28 cellular contexts compared by ENCODE assay signal in genomic region chr11:74278103-74278502, GRCh38. TPM values are rescaled to one million over a fixed set of nuclear protein-coding genes. Genes with fewer than 3 reads are reported as not detected.
DNase-seq lines count a peak whose midpoint lies in the region; ATAC-seq, FAIRE-seq and TF ChIP-seq lines count a peak whose summit lies in the region.
"Had no signal": no experiment of that assay in that cellular context is flagged by ENCODE, and none has a peak within 500 bp of the region (broad histone marks: within the 10 kb centered on the region; RNA-seq: fewer than 3 reads in every experiment).

No MANE protein-coding gene starts in this region.

- peaks cover 5% of the 10 kb centered on the region for H3F3A ChIP-seq in PC-3 (ENCODE audit: low read length, unreplicated experiment)

- H3K9me3 Mint-ChIP-seq in neural crest cell, result no peaks in the 10 kb centered on the region
- H3K9me3 Mint-ChIP-seq: activated B cell treated with CpG ODN at 0.5 μM for 24 hours; activated naive CD8-positive, alpha-beta T cell treated with anti-CD3 and anti-CD28 coated beads, Interleukin-2, amount 10 ng/mL, durations not matched to agents 7 days and 5 days; dendritic cell treated with granulocyte-macrophage colony-stimulating factor and Interleukin-4, amounts not matched to agents 40 ng/mL and 50 ng/mL, for 4 days; naive thymus-derived CD4-positive, alpha-beta T cell; stimulated activated naive CD8-positive, alpha-beta T cell treated with anti-CD3 and anti-CD28 coated beads, Interleukin-15, Interleukin-2, amounts not matched to agents 100 ng/mL and 50 ng/mL, for 24 hours had no signal

- H3K27ac Mint-ChIP-seq in neural crest cell (ENCODE audit: unreplicated experiment), result peak overlapping the region; percentile 7
- H3K27ac Mint-ChIP-seq: activated B cell treated with CpG ODN at 0.5 μM for 24 hours; activated naive CD8-positive, alpha-beta T cell treated with anti-CD3 and anti-CD28 coated beads, Interleukin-2, amount 10 ng/mL, durations not matched to agents 7 days and 5 days; dendritic cell treated with granulocyte-macrophage colony-stimulating factor and Interleukin-4, amounts not matched to agents 40 ng/mL and 50 ng/mL, for 4 days; stimulated activated naive CD8-positive, alpha-beta T cell treated with anti-CD3 and anti-CD28 coated beads, Interleukin-15, Interleukin-2, amounts not matched to agents 100 ng/mL and 50 ng/mL, for 24 hours had no signal

- POLR2A ChIA-PET in PC-3 (lab: Charles Lee; ENCODE audit: unreplicated experiment), result no interaction called here

- H3K4me1 ChIP-seq in PC-3 (ENCODE audit: insufficient read depth, low read length), result peaks cover 30% of the 10 kb centered on the region
- peaks cover 18% of the 10 kb centered on the region for H3K4me1 ChIP-seq in mammary epithelial cell (ENCODE audit: insufficient read depth, low read length)
- H3K4me1 ChIP-seq in uterus, result no peaks in the 10 kb centered on the region
- H3K4me1 ChIP-seq: BLaER1 treated with 17β-estradiol and CSF1 and Interleukin-3, amounts not matched to agents 10 nM and 100 nM; SJCRH30 had no signal

- no peaks in the 10 kb centered on the region for H3K36me3 Mint-ChIP-seq in neural crest cell (ENCODE audit: low read depth)
- H3K36me3 Mint-ChIP-seq: activated naive CD8-positive, alpha-beta T cell treated with anti-CD3 and anti-CD28 coated beads, Interleukin-2, amount 10 ng/mL, durations not matched to agents 7 days and 5 days; naive thymus-derived CD4-positive, alpha-beta T cell had no signal

- 100% methylated on average over 2 of the region's 2 CpGs for WGBS in mammary epithelial cell (ENCODE audit: low coverage, missing lambda C conversion rate)

- H3K27me3 ChIP-seq in PC-3 (ENCODE audit: low read length) (no peaks in the 10 kb centered on the region), mammary epithelial cell (ENCODE audit: insufficient read depth, low read length) (no peaks in the 10 kb centered on the region), uterus (no peaks in the 10 kb centered on the region)
- H3K27me3 ChIP-seq: BLaER1 treated with 17β-estradiol and CSF1 and Interleukin-3, amounts not matched to agents 10 nM and 100 nM; SJCRH30 had no signal

- H3K4me3 ChIP-seq in PC-3 (ENCODE audit: low read length) (no peak overlapping the region), mammary epithelial cell (replicated peaks in 1 of 3; ENCODE audit: insufficient read depth in 1 of 3, low read depth in 2 of 3, low read length in 3 of 3) (no peak overlapping the region), uterus (no peak overlapping the region)
- H3K4me3 ChIP-seq: BLaER1 treated with 17β-estradiol and CSF1 and Interleukin-3, amounts not matched to agents 10 nM and 100 nM; SJCRH30; thoracic aorta had no signal

- in situ Hi-C loops in mammary epithelial cell (cut with MboI; ENCODE audit: low sequenced_read_pairs in 2 of 2), result no loop called here

- CTCF ChIA-PET in PC-3 (lab: Charles Lee) (interaction anchor here (0.6 kb wide), 1 partner anchor 347 kb away, joined by 3 read pairs; no protein-coding TSS in a partner anchor), mammary epithelial cell (lab: Charles Lee; ENCODE audit: low non-redundant PET) (no interaction called here)

- peak overlapping the region; percentile 86 for H3K27ac ChIP-seq in PC-3 (ENCODE audit: low read length)
- H3K27ac ChIP-seq in mammary epithelial cell (ENCODE audit: insufficient read depth, low read depth, low read length), result peak overlapping the region; percentile 9
- H3K27ac ChIP-seq in uterus, result peak overlapping the region; percentile 67 to 72
- H3K27ac ChIP-seq: BLaER1 treated with 17β-estradiol and CSF1 and Interleukin-3, amounts not matched to agents 10 nM and 100 nM; SJCRH30 had no signal

- TF ChIP-seq POLR2A in uterus (IDR thresholded peaks at IDR 0.05), result no peak
- TF ChIP-seq POLR2A in GM12891 (IDR thresholded peaks at IDR 0.05; ENCODE audit: low read depth, low read length), result no peak

- H3K4me3 Mint-ChIP-seq in neural crest cell, result no peak overlapping the region
- H3K4me3 Mint-ChIP-seq: activated B cell treated with CpG ODN at 0.5 μM for 24 hours; activated naive CD8-positive, alpha-beta T cell treated with anti-CD3 and anti-CD28 coated beads, Interleukin-2, amount 10 ng/mL, durations not matched to agents 7 days and 5 days; dendritic cell treated with granulocyte-macrophage colony-stimulating factor and Interleukin-4, amounts not matched to agents 40 ng/mL and 50 ng/mL, for 4 days; naive thymus-derived CD4-positive, alpha-beta T cell; stimulated activated naive CD8-positive, alpha-beta T cell treated with anti-CD3 and anti-CD28 coated beads, Interleukin-15, Interleukin-2, amounts not matched to agents 100 ng/mL and 50 ng/mL, for 24 hours had no signal

- H3K9ac ChIP-seq in PC-3 (ENCODE audit: low read length) (peak overlapping the region; percentile 29), mammary epithelial cell (ENCODE audit: insufficient read depth, low read length) (no peak overlapping the region)
- H3K9ac ChIP-seq: BLaER1 treated with 17β-estradiol and CSF1 and Interleukin-3, amounts not matched to agents 10 nM and 100 nM had no signal

- intact Hi-C loops in PC-3 (cut with micrococcal nuclease) (loop anchor here (5.0 kb wide), 1 partner anchor 39 kb away; no protein-coding TSS in a partner anchor), mammary epithelial cell (cut with micrococcal nuclease) (no loop called here), uterus (cut with DNase I; ENCODE audit: low total_unique reads) (no loop called here)

- H3K27me3 Mint-ChIP-seq in neural crest cell (ENCODE audit: low read depth), result no peaks in the 10 kb centered on the region

- no peak for FAIRE-seq in GM12891 (lab: Jason Lieb, UNC)
- FAIRE-seq: small intestine had no signal

- TF ChIP-seq CTCF in PC-3 (conservative IDR thresholded peaks at IDR 0.05; ENCODE audit: low read depth, low read length) (no peak), mammary epithelial cell (conservative IDR thresholded peaks at IDR 0.05 in 1 of 2, IDR thresholded peaks at IDR 0.05 in 1 of 2; ENCODE audit: extremely low read depth in 1 of 2, insufficient read depth in 1 of 2, low read depth in 1 of 2, low read length in 2 of 2) (no peak), neural crest cell (conservative IDR thresholded peaks at IDR 0.05) (no peak), uterus (IDR thresholded peaks at IDR 0.05) (no peak)

- no peaks in the 10 kb centered on the region for H3K4me1 Mint-ChIP-seq in neural crest cell
- H3K4me1 Mint-ChIP-seq: activated B cell treated with CpG ODN at 0.5 μM for 24 hours; activated naive CD8-positive, alpha-beta T cell treated with anti-CD3 and anti-CD28 coated beads, Interleukin-2, amount 10 ng/mL, durations not matched to agents 7 days and 5 days; naive thymus-derived CD4-positive, alpha-beta T cell had no signal

- no peaks in the 10 kb centered on the region for H3K9me2 ChIP-seq in PC-3 (replicated peaks; ENCODE audit: low read length)

- no TSS peak for BruUV-seq in PC-3 (replicated peaks; lab: Mats Ljungman, UMichigan)
- no TSS peak for BruUV-seq in mammary epithelial cell (replicated peaks; lab: Mats Ljungman, UMichigan)

- H2AFZ ChIP-seq in PC-3 (ENCODE audit: low read length), result no peak overlapping the region
- no peak overlapping the region for H2AFZ ChIP-seq in mammary epithelial cell (ENCODE audit: low read depth, low read length)

- H3K79me2 ChIP-seq in PC-3 (ENCODE audit: low read length) (no peaks in the 10 kb centered on the region), mammary epithelial cell (ENCODE audit: insufficient read depth, low read length) (no peaks in the 10 kb centered on the region)

- DNase-seq in PC-3 (no peak), mammary epithelial cell (no peak), neural crest cell (ENCODE audit: low read depth, low spot score) (no peak), uterus (no peak), GM03348 (ENCODE audit: low spot score) (no peak), GM12891 (ENCODE audit: insufficient read length, low spot score) (no peak), MV-4-11 (lab: John Stamatoyannopoulos, UW) (no peak)
- DNase-seq: activated B cell treated with CpG ODN at 0.5 μM for 24 hours; activated CD4-positive, alpha-beta T cell treated with anti-CD3 and anti-CD28 coated beads, Interleukin-2, amount 50 U/mL, for 1 hour; activated gamma-delta T cell treated with Interleukin-2 at 50 U/mL for 16 hours; activated naive CD8-positive, alpha-beta T cell treated with anti-CD3 and anti-CD28 coated beads, Interleukin-2, amount 10 ng/mL, durations not matched to agents 7 days and 5 days; activated T-cell treated with anti-CD3 and anti-CD28 coated beads, Interleukin-2, amount 50 U/mL, for 48 hours; central memory CD4-positive, alpha-beta T cell; midbrain; naive thymus-derived CD4-positive, alpha-beta T cell; NCI-H1436; NCI-H345; NCI-H69; small intestine; stimulated activated CD4-positive, alpha-beta T cell treated with anti-CD3 and anti-CD28 coated beads, Interleukin-1b, Interleukin-23, amount 100 ng/mL, for 48 hours; stimulated activated CD8-positive, alpha-beta memory T cell treated with anti-CD3 and anti-CD28 coated beads, Interleukin-4, amount 100 ng/mL, for 48 hours; T-helper 1 cell had no signal

- peak overlapping the region; percentile 58 for H3K4me2 ChIP-seq in PC-3 (ENCODE audit: low read length)
- no peak overlapping the region for H3K4me2 ChIP-seq in mammary epithelial cell (ENCODE audit: insufficient read depth, low read depth, low read length)
- H3K4me2 ChIP-seq: BLaER1 treated with 17β-estradiol and CSF1 and Interleukin-3, amounts not matched to agents 10 nM and 100 nM had no signal

- dilution Hi-C loops in mammary epithelial cell (cut with HindIII; ENCODE audit: low sequenced_read_pairs), result no loop called here

- ATAC-seq in PC-3, result no peak
- ATAC-seq: HCT116; naive thymus-derived CD4-positive, alpha-beta T cell had no signal

- H3K9me3 ChIP-seq in PC-3 (ENCODE audit: low read length) (no peaks in the 10 kb centered on the region), mammary epithelial cell (replicated peaks; ENCODE audit: insufficient read depth, low read length) (no peaks in the 10 kb centered on the region), uterus (no peaks in the 10 kb centered on the region)
- H3K9me3 ChIP-seq: SJCRH30, thoracic aorta had no signal

- no peaks in the 10 kb centered on the region for H4K20me1 ChIP-seq in PC-3 (ENCODE audit: low read length)
- no peaks in the 10 kb centered on the region for H4K20me1 ChIP-seq in mammary epithelial cell (ENCODE audit: insufficient read depth, low read length)
- H4K20me1 ChIP-seq: BLaER1 treated with 17β-estradiol and CSF1 and Interleukin-3, amounts not matched to agents 10 nM and 100 nM had no signal

- H3K36me3 ChIP-seq in PC-3 (ENCODE audit: low read depth, low read length) (no peaks in the 10 kb centered on the region), mammary epithelial cell (ENCODE audit: insufficient read depth, low read length) (no peaks in the 10 kb centered on the region), uterus (no peaks in the 10 kb centered on the region)
- H3K36me3 ChIP-seq: BLaER1 treated with 17β-estradiol and CSF1 and Interleukin-3, amounts not matched to agents 10 nM and 100 nM; SJCRH30; thoracic aorta had no signal

RNA-seq across cellular contexts. Expression of gene P4HA3, which starts 33.3 kb away (rescaled TPM):
- 2.0 and 3.7 TPM in 2 replicates for total RNA-seq in PC-3 (2014; rRNA removed)
- total RNA-seq in mammary epithelial cell, result 1 to 10 TPM in 1 of 2 donors, under 1 TPM in 1; 0.17 to 1.4 TPM
- polyA plus RNA-seq in mammary epithelial cell, result 1.2 TPM
- polyA minus RNA-seq in mammary epithelial cell, result not detected
- not detected in 2 replicates for total RNA-seq in neural crest cell
- total RNA-seq in uterus, result 1 to 10 TPM in 1 of 4 donors, under 1 TPM in 2, not detected in 1; 0.51 to 1.9 (median 0.64) TPM
- 0.09 TPM for polyA plus RNA-seq in GM12891 (2012; ENCODE audit: low read depth, missing spikeins)
- total RNA-seq: activated B cell treated with CpG ODN at 0.5 μM for 24 hours; activated naive CD8-positive, alpha-beta T cell treated with anti-CD3 and anti-CD28 coated beads, Interleukin-2, amount 10 ng/mL, durations not matched to agents 7 days and 5 days; naive thymus-derived CD4-positive, alpha-beta T cell; SJCRH30 had no signal
- polyA plus RNA-seq: naive thymus-derived CD4-positive, alpha-beta T cell had no signal

Comparison
In these comparisons a context has a peak if more than half of its experiments do, and no peak if none do; other contexts are left out.
1. H3K27ac ChIP-seq: peak in every context shown above with its lines; median percentile 86 in PC-3; 70 in uterus; 9 in mammary epithelial cell.